Comparison of ENCODE assay signal across 8 cellular contexts in the genomic region with DNA sequence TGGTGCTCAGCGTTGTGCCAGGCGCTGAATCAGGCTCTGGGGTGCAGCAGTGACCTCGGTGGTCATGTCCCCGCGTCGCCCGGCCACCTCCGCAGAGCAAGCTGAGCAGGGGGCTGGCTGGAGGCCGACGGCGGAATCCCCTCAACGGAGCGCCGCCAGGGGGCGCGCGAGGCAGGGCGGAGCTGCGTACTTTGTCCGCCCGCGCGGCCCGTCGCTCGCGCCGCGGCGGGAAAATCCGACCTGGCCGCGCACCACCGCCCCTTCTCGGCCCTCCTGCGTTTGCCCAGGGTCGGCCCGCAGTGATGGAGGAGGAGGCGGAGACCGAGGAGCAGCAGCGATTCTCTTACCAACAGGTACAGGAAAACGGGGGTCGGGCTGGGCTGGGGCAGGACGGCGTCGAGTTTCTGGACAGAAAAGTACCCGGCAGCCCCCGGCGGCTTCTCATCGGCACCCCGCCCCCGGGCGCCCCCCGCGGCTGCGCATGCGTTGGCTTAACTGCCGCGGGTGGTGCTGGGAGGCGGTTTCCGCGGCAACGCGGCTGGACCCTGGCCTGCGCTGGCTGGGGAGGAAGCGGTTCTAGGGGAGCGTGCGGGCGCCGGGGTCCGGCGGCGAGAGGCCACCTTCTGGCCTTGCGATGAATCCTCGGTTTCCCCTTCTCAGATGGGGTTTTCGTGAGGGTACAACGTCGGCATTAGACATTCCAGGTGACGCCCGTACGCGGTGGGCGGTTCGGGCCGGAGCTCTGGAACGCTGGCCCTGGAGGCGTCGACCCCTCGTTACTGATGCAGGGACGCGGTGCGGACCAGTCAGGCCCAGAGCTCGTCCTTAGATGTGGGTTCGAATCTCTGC. TPM values are rescaled to one million over a fixed set of nuclear protein-coding genes. Genes with fewer than 3 reads are reported as not detected.
DNase-seq lines count a peak whose midpoint lies in the region; ATAC-seq and TF ChIP-seq lines count a peak whose summit lies in the region.

A gene (plus strand): TSS at position 218 of the 849 bp plus-strand sequence. CDS start 85 bp downstream, at position 303.

- TF ChIP-seq CTCF in lower leg skin (IDR thresholded peaks at IDR 0.05) = peak in 2 of 3 donors; percentile 52 to 93

- WGBS in lower leg skin, 2 donors = 0% methylated on average over 21 to 48 of the region's 94 CpGs

- peak; percentile 75 for ATAC-seq in GM19328 (IDR thresholded peaks at IDR 0.05; ENCODE audit: unreplicated experiment)
- ATAC-seq in HG03469 (IDR thresholded peaks at IDR 0.05; ENCODE audit: unreplicated experiment) = peak; percentile 46

- H3K4me3 ChIP-seq in lower leg skin (ENCODE audit: low read depth, poor library complexity, severe bottlenecking) = peak within 1 kb of the TSS; percentile 64

- DNase-seq in CD1c-positive myeloid dendritic cell (ENCODE audit: extremely low spot score) = peak; percentile 95
- peak; percentile 77 for DNase-seq in NCI-H774 (lab: John Stamatoyannopoulos, UW)
- peak; percentile 87 to 90 for DNase-seq in activated CD4-positive, alpha-beta T cell treated with anti-CD3 and anti-CD28 coated beads, Interleukin-2, amount 50 U/mL, for 48 hours
- DNase-seq in dermis microvascular lymphatic vessel endothelial cell (ENCODE audit: low read depth in 2 of 2) = peak; percentile 67 to 83
- DNase-seq in lower leg skin (ENCODE audit: low spot score in 2 of 2) = peak; percentile 65 to 98
- DNase-seq in stimulated activated CD4-positive, alpha-beta T cell treated with anti-CD3 and anti-CD28 coated beads, Interleukin-4, amount 100 ng/mL, for 4 hours = peak; percentile 88 to 96

- no peak for TF ChIP-seq POLR2A in lower leg skin (IDR thresholded peaks at IDR 0.05)

- intact Hi-C loops in lower leg skin (cut with DNase I; ENCODE audit: low total_unique reads) = loop anchor here (5.0 kb wide), 1 partner anchor 62 kb away; no protein-coding TSS in a partner anchor

RNA-seq across cellular contexts. Expression of the gene that starts here (rescaled TPM):
- total RNA-seq in dermis microvascular lymphatic vessel endothelial cell = 6.3 and 7.7 TPM in 2 replicates
- 1 to 10 TPM in 2 of 4 donors, under 1 TPM in 2; 0.42 to 1.8 (median 0.97) TPM for total RNA-seq in lower leg skin

Comparison
In these comparisons a context has a peak if more than half of its experiments do, and no peak if none do; other contexts are left out.
1. Peak in every context shown above with its lines: DNase-seq, ATAC-seq and H3K4me3 ChIP-seq.